ENCODE assay signal across 11 cellular contexts in the genomic region with DNA sequence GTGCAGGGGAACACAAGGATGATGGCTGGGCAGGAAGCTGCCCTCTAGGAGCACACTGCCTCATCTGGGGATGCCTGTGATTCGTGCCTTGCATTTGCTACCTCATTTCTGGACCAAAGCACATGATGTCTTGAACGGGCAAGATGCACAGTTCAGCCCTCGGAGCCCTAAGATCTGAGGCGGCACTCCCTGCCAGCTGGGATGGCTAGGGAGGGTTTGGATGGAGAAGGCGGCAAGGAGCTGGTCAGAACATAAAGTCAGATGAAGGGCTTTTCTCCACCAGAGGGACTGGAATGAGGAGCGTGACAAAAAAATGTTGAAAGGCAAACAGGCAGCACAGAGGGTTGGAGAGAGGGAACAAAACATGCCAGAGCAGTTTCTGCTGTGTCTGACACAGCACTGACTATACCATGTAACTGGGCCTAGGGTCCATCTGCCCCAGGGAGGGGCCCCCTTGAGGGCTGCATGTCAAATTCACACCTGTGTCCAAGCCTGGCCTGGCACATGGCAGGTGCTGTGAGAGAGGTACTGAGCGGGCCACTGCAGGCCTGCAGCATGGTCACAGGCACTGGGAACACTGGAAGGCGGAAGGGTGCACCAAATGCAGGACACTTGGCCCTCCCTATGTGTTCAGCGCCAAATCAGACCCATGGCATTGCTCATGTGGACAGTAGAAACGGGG. TPM values are rescaled to one million over a fixed set of nuclear protein-coding genes. Genes with fewer than 3 reads are reported as not detected.
DNase-seq lines count a peak whose midpoint lies in the region; ATAC-seq, FAIRE-seq and TF ChIP-seq lines count a peak whose summit lies in the region.
"Had no signal": no experiment of that assay in that cellular context is flagged by ENCODE, and none has a peak within 500 bp of the region (broad histone marks: within the 10 kb centered on the region; RNA-seq: fewer than 3 reads in every experiment).

No MANE protein-coding gene starts in this region.

- H2AFZ ChIP-seq in PC-9: no peak overlapping the region

- ATAC-seq in heart right ventricle (no peak), Right ventricle myocardium superior (ENCODE audit: poor library complexity) (no peak), HG03039 (IDR thresholded peaks at IDR 0.05; ENCODE audit: unreplicated experiment) (no peak)
- ATAC-seq in naive thymus-derived CD8-positive, alpha-beta T cell: no peak
- ATAC-seq: left colon had no signal

- FAIRE-seq in bronchial epithelial cell (lab: Jason Lieb, UNC): peak; percentile 62

- CTCF ChIA-PET in PC-9 (lab: Charles Lee): interaction anchor here (0.6 to 1.0 kb wide), 4 partner anchors 23 to 250 kb away, joined by 3 to 4 read pairs (median 3); no protein-coding TSS in a partner anchor

- TF ChIP-seq CTCF in heart right ventricle (IDR thresholded peaks at IDR 0.05): no peak
- TF ChIP-seq CTCF in bronchial epithelial cell (IDR thresholded peaks at IDR 0.05; ENCODE audit: insufficient read depth, low read length, severe bottlenecking): no peak
- TF ChIP-seq CTCF in uterus (IDR thresholded peaks at IDR 0.05): no peak
- TF ChIP-seq CTCF in PC-9 (conservative IDR thresholded peaks at IDR 0.05): no peak

- H3K27me3 Mint-ChIP-seq in naive thymus-derived CD8-positive, alpha-beta T cell: no peaks in the 10 kb centered on the region

- peaks cover 0 to 50% (median 17%) of the 10 kb centered on the region in 3 donors for H3K36me3 Mint-ChIP-seq in naive thymus-derived CD8-positive, alpha-beta T cell

- H3K36me3 ChIP-seq in heart right ventricle (peaks cover 0 to 73% (median 50%) of the 10 kb centered on the region in 9 donors), bronchial epithelial cell (ENCODE audit: control insufficient read depth, insufficient read depth, low read length) (peaks cover 23% of the 10 kb centered on the region), uterus (no peaks in the 10 kb centered on the region), PC-9 (ENCODE audit: low read depth) (peaks cover 19% of the 10 kb centered on the region)

- peaks cover 37% of the 10 kb centered on the region for H3F3A ChIP-seq in PC-9 (ENCODE audit: insufficient read depth, low read depth)

- H3K27me3 ChIP-seq in heart right ventricle (no peaks in the 10 kb centered on the region), bronchial epithelial cell (ENCODE audit: control insufficient read depth, insufficient read depth, low read length) (no peaks in the 10 kb centered on the region), uterus (no peaks in the 10 kb centered on the region), PC-9 (ENCODE audit: insufficient read depth, low read depth) (no peaks in the 10 kb centered on the region)

- H3K4me3 ChIP-seq in heart right ventricle (no peak overlapping the region), bronchial epithelial cell (ENCODE audit: low read depth, low read length) (no peak overlapping the region), uterus (no peak overlapping the region), PC-9 (no peak overlapping the region)

- H3K4me2 ChIP-seq in PC-9: no peak overlapping the region

- H3K4me1 Mint-ChIP-seq in naive thymus-derived CD8-positive, alpha-beta T cell: peaks cover 22 to 50% (median 46%) of the 10 kb centered on the region in 4 donors

- TF ChIP-seq POLR2A in uterus (IDR thresholded peaks at IDR 0.05): no peak

- peak overlapping the region; percentile 98 to 100 (median 99) for H3K27ac Mint-ChIP-seq in naive thymus-derived CD8-positive, alpha-beta T cell

- H3K27ac ChIP-seq in heart right ventricle (peak overlapping the region in 8 of 10 donors; percentile 80 to 93 (median 88)), uterus (peak overlapping the region; percentile 86 to 96), PC-9 (no peak overlapping the region)
- H3K27ac ChIP-seq: C4-2B had no signal

- DNase-seq in heart right ventricle (no peak), Right ventricle myocardium superior (no peak), bronchial epithelial cell (ENCODE audit: low read depth) (no peak), uterus (no peak), PC-9 (no peak), ureter (ENCODE audit: low spot score) (no peak)
- DNase-seq in naive thymus-derived CD8-positive, alpha-beta T cell: no peak
- DNase-seq: NCI-H1694 treated with DMSO at 0.1 percent for 48 hours had no signal

- H3K9me3 ChIP-seq in heart right ventricle (no peaks in the 10 kb centered on the region), uterus (no peaks in the 10 kb centered on the region), PC-9 (ENCODE audit: insufficient read depth, low read depth) (no peaks in the 10 kb centered on the region)

- intact Hi-C loops in heart right ventricle (cut with DNase I) (no loop called here), Right ventricle myocardium superior (cut with DNase I) (no loop called here), uterus (cut with DNase I; ENCODE audit: low total_unique reads) (no loop called here), PC-9 (cut with micrococcal nuclease; ENCODE audit: unreplicated experiment) (no loop called here)

- BruUV-seq in PC-9 (replicated peaks; lab: Mats Ljungman, UMichigan): no TSS peak

- WGBS in heart right ventricle, 2 donors: 92 to 93% methylated on average over 10 of the region's 10 CpGs

- H3K4me1 ChIP-seq in heart right ventricle (peaks cover 12 to 61% (median 36%) of the 10 kb centered on the region in 9 donors), uterus (peaks cover 19 to 20% of the 10 kb centered on the region in 2 donors), PC-9 (replicated peaks; ENCODE audit: insufficient read depth) (peaks cover 44% of the 10 kb centered on the region)

- H4K20me1 ChIP-seq in PC-9 (ENCODE audit: insufficient read depth): no peaks in the 10 kb centered on the region

- H3K79me2 ChIP-seq in PC-9 (ENCODE audit: low read depth): no peaks in the 10 kb centered on the region

- no peak overlapping the region for H3K4me3 Mint-ChIP-seq in naive thymus-derived CD8-positive, alpha-beta T cell

- H3K9me3 Mint-ChIP-seq in naive thymus-derived CD8-positive, alpha-beta T cell: no peaks in the 10 kb centered on the region

- POLR2A ChIA-PET in naive thymus-derived CD8-positive, alpha-beta T cell (lab: Charles Lee): interaction anchor here (3.4 to 6.0 kb wide), 2 partner anchors 22 to 30 kb away, joined by 10 to 63 read pairs; a partner anchor contains a TSS
- POLR2A ChIA-PET in PC-9 (lab: Charles Lee; ENCODE audit: unreplicated experiment): interaction anchor here (0.5 to 0.6 kb wide), 2 partner anchors 179 to 1688 kb away, joined by 3 to 5 read pairs; no protein-coding TSS in a partner anchor

- no peaks in the 10 kb centered on the region for H3K9me2 ChIP-seq in PC-9 (ENCODE audit: insufficient read depth)

RNA-seq across cellular contexts. Expression of a gene that starts 21.7 kb away (rescaled TPM):
- total RNA-seq in heart right ventricle: 10 to 100 TPM; 23.9 to 47.4 (median 37.2) TPM
- 10 to 100 TPM; 38.0 to 98.0 TPM for polyA plus RNA-seq in heart right ventricle
- 32.1 TPM for total RNA-seq in Right ventricle myocardium superior
- 88.5 and 105 TPM in 2 replicates for total RNA-seq in bronchial epithelial cell
- total RNA-seq in naive thymus-derived CD8-positive, alpha-beta T cell: 10 to 100 TPM; 50.8 to 52.4 TPM
- 10 to 100 TPM; 45.6 to 65.0 (median 56.0) TPM for polyA plus RNA-seq in naive thymus-derived CD8-positive, alpha-beta T cell
- total RNA-seq in uterus: 100 to 1,000 TPM in 2 of 4 donors, 10 to 100 TPM in 2; 93.5 to 114 (median 102) TPM
- total RNA-seq in PC-9 (2021): 62.3 and 64.7 TPM in 2 replicates
- total RNA-seq in ureter: 76.5 TPM

RNA-seq across cellular contexts. Expression of a gene that starts 21.9 kb away (rescaled TPM):
- total RNA-seq in heart right ventricle: 10 to 100 TPM; 18.0 to 37.2 (median 28.0) TPM
- 10 to 100 TPM; 20.1 to 23.8 TPM for polyA plus RNA-seq in heart right ventricle
- total RNA-seq in Right ventricle myocardium superior: 35.9 TPM
- 23.6 and 32.1 TPM in 2 replicates for total RNA-seq in bronchial epithelial cell
- 1 to 10 TPM; 9.1 to 9.6 TPM for total RNA-seq in naive thymus-derived CD8-positive, alpha-beta T cell
- polyA plus RNA-seq in naive thymus-derived CD8-positive, alpha-beta T cell: 10 to 100 TPM in 2 of 3 donors, 1 to 10 TPM in 1; 6.8 to 15.8 (median 11.5) TPM
- 10 to 100 TPM in 1 of 4 donors, 1 to 10 TPM in 3; 6.2 to 12.0 (median 7.8) TPM for total RNA-seq in uterus
- 14.4 and 17.6 TPM in 2 replicates for total RNA-seq in PC-9 (2021)
- total RNA-seq in ureter: 11.2 TPM

RNA-seq across cellular contexts. Expression of a gene that starts 31.9 kb away (rescaled TPM):
- total RNA-seq in heart right ventricle: 10 to 100 TPM in 5 of 10 donors, 1 to 10 TPM in 5; 8.5 to 15.8 (median 11.3) TPM
- polyA plus RNA-seq in heart right ventricle: 1 to 10 TPM; 7.3 to 9.7 TPM
- total RNA-seq in Right ventricle myocardium superior: 7.7 TPM
- 25.3 and 33.4 TPM in 2 replicates for total RNA-seq in bronchial epithelial cell
- 10 to 100 TPM; 90.9 to 95.2 TPM for total RNA-seq in naive thymus-derived CD8-positive, alpha-beta T cell
- 10 to 100 TPM; 28.5 to 49.6 (median 49.4) TPM for polyA plus RNA-seq in naive thymus-derived CD8-positive, alpha-beta T cell
- 10 to 100 TPM; 15.3 to 85.8 (median 48.5) TPM for total RNA-seq in uterus
- 27.1 and 28.8 TPM in 2 replicates for total RNA-seq in PC-9 (2021)
- total RNA-seq in ureter: 55.6 TPM

RNA-seq across cellular contexts. Expression of a gene that starts 32.1 kb away (rescaled TPM):
- total RNA-seq in heart right ventricle (10 to 100 TPM; 12.4 to 18.0 (median 15.2) TPM), Right ventricle myocardium superior (16.8 TPM), bronchial epithelial cell (5.5 and 6.6 TPM in 2 replicates), uterus (10 to 100 TPM in 3 of 4 donors, 1 to 10 TPM in 1; 10.0 to 14.1 (median 11.9) TPM), PC-9 (2021) (8.7 and 18.3 TPM in 2 replicates), ureter (11.4 TPM)
- 10 to 100 TPM in 1 of 2 donors, 1 to 10 TPM in 1; 5.6 to 16.1 TPM for polyA plus RNA-seq in heart right ventricle
- 10 to 100 TPM; 10.4 to 11.6 TPM for total RNA-seq in naive thymus-derived CD8-positive, alpha-beta T cell
- polyA plus RNA-seq in naive thymus-derived CD8-positive, alpha-beta T cell: 10 to 100 TPM; 20.8 to 26.5 (median 24.8) TPM
